10 cellular contexts compared by ENCODE assay signal in the genomic region with DNA sequence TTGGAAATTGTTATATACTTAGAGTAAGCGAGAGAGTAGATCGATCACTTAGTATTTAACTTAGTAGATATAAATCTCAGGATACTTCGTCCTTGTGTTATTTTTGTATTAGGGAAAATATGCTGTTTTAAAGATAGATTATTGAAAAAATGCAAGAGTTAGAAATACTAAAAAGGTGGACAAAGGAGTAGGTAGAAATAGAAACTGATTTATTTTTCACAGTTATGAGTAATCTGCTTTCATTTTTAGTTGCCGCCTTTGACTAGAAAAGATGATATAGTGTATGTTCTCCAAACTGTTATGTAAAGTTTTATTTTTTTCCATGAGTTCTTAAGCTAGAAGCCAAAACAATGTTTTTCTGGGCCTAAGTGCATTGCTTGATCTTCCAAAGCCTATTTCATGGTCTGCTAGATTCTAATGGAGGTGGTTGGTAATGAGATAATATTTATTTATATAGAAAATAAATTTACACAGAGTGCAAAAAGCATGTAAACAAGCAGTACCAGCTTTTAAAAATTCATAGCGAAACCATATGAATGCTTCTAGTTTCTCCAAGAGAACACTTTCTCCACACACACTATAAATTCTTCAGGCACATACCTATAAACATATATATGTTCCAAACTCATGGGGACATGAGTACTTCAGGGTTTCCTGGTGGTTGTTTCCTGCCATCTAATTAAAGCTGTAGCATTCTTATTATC.
DNase-seq lines count a peak whose midpoint lies in the region; ATAC-seq lines count a peak whose summit lies in the region.
"Had no signal": no experiment of that assay in that cellular context is flagged by ENCODE, and none has a peak within 500 bp of the region (broad histone marks: within the 10 kb centered on the region; RNA-seq: fewer than 3 reads in every experiment).

No MANE protein-coding gene starts in this region.

- ATAC-seq in GM18873 (IDR thresholded peaks at IDR 0.05; ENCODE audit: low FRiP score, unreplicated experiment), result peak; percentile 80
- ATAC-seq in GM21619 (IDR thresholded peaks at IDR 0.05; ENCODE audit: unreplicated experiment), result peak; percentile 74
- ATAC-seq in HG03378 (IDR thresholded peaks at IDR 0.05; ENCODE audit: unreplicated experiment), result peak; percentile 86

- peak; percentile 55 for DNase-seq in pons (ENCODE audit: low spot score)
- no peak for DNase-seq in DMS114 treated with DMSO at 0.1 percent for 48 hours (lab: John Stamatoyannopoulos, UW; ENCODE audit: unreplicated experiment)
- no peak for DNase-seq in SW 1271 (lab: John Stamatoyannopoulos, UW)
- DNase-seq in retina, result no peak
- DNase-seq: activated CD4-positive, CD25-positive, alpha-beta regulatory T cell treated with anti-CD3 and anti-CD28 coated beads, Interleukin-2, amount 50 U/mL, for 72 hours; GF-D8; nephron progenitor cell had no signal
